1 cellular context compared by ENCODE assay signal in genomic region chr10:14840178-14840577, GRCh38.
TF ChIP-seq lines count a peak whose summit lies in the region.

No MANE protein-coding gene starts in this region.

TF ChIP-seq in HepG2, 621 proteins besides CTCF, POLR2A, EP300 and RAD21:
- no peak for TF ChIP-seq TFAP4 (IDR thresholded peaks at IDR 0.05; ENCODE audit: borderline replicate concordance, low read depth)
- TF ChIP-seq MAFF (IDR thresholded peaks at IDR 0.05; ENCODE audit: low read depth, low read length) = peak; percentile 43; the same call in 1 of the 2 replicates
- TF ChIP-seq MED8 (CRISPR knock-in tag; IDR thresholded peaks at IDR 0.05; ENCODE audit: insufficient replicate concordance) = no peak
- peak; percentile 26 to 59; a peak in 2 of 4 replicates for TF ChIP-seq MAFK (conservative IDR thresholded peaks at IDR 0.05 in 1 of 2, IDR thresholded peaks at IDR 0.05 in 1 of 2; ENCODE audit: low read length in 2 of 2)
- no peak for TF ChIP-seq ZNF572 (CRISPR knock-in tag; IDR thresholded peaks at IDR 0.05)
- TF ChIP-seq ZNF280B (CRISPR knock-in tag; IDR thresholded peaks at IDR 0.05; ENCODE audit: borderline replicate concordance) = no peak
- TF ChIP-seq ZNF841 (CRISPR knock-in tag; IDR thresholded peaks at IDR 0.05; ENCODE audit: borderline replicate concordance) = no peak
